35 cellular contexts compared by ENCODE assay signal in genomic region chr20:61677928-61678327, GRCh38.
"Had no signal": no experiment of that assay in that cellular context is flagged by ENCODE, and none has a peak within 500 bp of the region (broad histone marks: within the 10 kb centered on the region; RNA-seq: fewer than 3 reads in every experiment).

No MANE protein-coding gene starts in this region.

- H3K4me3 ChIP-seq: MG63 had no signal

- H3K9me3 ChIP-seq: MG63 had no signal

- DNase-seq: Kasumi-1, MG63, MM.1S, MV-4-11, NCI-H1048, NCI-H1092, NCI-H1092 treated with DMSO at 0.1 percent for 48 hours, NCI-H1105, NCI-H1105 treated with DMSO at 0.1 percent for 48 hours, NCI-H1417 treated with DMSO at 0.1 percent for 48 hours, NCI-H1436, NCI-H1436 treated with DMSO at 0.1 percent for 48 hours, NCI-H146, NCI-H1694, NCI-H1694 treated with DMSO at 0.1 percent for 48 hours, NCI-H187, NCI-H187 treated with DMSO at 0.1 percent for 48 hours, NCI-H1930, NCI-H2029, NCI-H2029 treated with DMSO at 0.1 percent for 48 hours, NCI-H2081, NCI-H2081 treated with DMSO at 0.1 percent for 48 hours, NCI-H2107, NCI-H2171, NCI-H2171 treated with DMSO at 0.1 percent for 48 hours, NCI-H2227 treated with DMSO at 0.1 percent for 48 hours, NCI-H226, NCI-H345, NCI-H446, NCI-H446 treated with DMSO at 0.1 percent for 48 hours, NCI-H510A, NCI-H510A treated with DMSO at 0.1 percent for 48 hours, NCI-H524, NCI-H524 treated with DMSO at 0.1 percent for 48 hours, NCI-H526 had no signal

- H3K36me3 ChIP-seq: MG63 had no signal
